In the genomic region with DNA sequence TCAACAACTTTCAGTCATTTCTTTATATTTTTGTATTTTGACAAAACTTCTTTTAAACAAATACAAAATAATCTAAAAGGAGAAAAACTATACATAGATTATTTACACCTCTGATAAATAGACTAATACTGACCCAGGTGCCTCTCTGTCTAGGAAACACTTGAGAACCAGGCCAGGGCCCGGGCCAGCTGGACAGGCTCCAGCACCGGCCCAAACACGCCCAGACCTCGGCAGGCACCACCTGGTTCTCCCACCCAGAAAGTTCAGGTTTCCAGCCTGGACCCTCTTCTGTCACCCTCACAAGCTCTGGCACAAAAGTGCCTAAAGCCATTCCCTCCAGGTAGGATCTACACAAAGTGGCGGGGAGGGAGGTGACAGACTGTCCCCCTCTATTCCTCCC, we compare ENCODE assay signal across 26 cellular contexts.
DNase-seq lines count a peak whose midpoint lies in the region; ATAC-seq and TF ChIP-seq lines count a peak whose summit lies in the region.
"Had no signal": no experiment of that assay in that cellular context is flagged by ENCODE, and none has a peak within 500 bp of the region (broad histone marks: within the 10 kb centered on the region; RNA-seq: fewer than 3 reads in every experiment).

No MANE protein-coding gene starts in this region.

- no peaks in the 10 kb centered on the region for H3K27me3 Mint-ChIP-seq in activated naive CD8-positive, alpha-beta T cell
- no peaks in the 10 kb centered on the region for H3K27me3 Mint-ChIP-seq in activated naive CD8-positive, alpha-beta T cell treated with anti-CD3 and anti-CD28 coated beads, Interleukin-2, amount 50 U/mL, for 24 hours
- H3K27me3 Mint-ChIP-seq in stimulated activated memory B cell treated with anti-CD40 and anti-IgM and Interleukin-4, amounts not matched to agents 10 μg/mL and 1 μg/mL and 100 μg/mL, for 72 hours, result no peaks in the 10 kb centered on the region

- H3K27ac ChIP-seq in RWPE2 (ENCODE audit: poor library complexity, severe bottlenecking), result peak overlapping the region; percentile 20
- H3K27ac ChIP-seq in lower lobe of right lung, result no peak overlapping the region
- H3K27ac ChIP-seq: esophagus squamous epithelium, gastroesophageal sphincter had no signal

- intact Hi-C loops in lower lobe of right lung (cut with DNase I), result no loop called here

- peaks cover 16% of the 10 kb centered on the region for H3K4me1 ChIP-seq in RWPE2 (ENCODE audit: insufficient read depth, poor library complexity, severe bottlenecking)
- no peaks in the 10 kb centered on the region for H3K4me1 ChIP-seq in lower lobe of right lung
- H3K4me1 ChIP-seq: gastroesophageal sphincter had no signal

- H3K36me3 ChIP-seq in RWPE2 (ENCODE audit: low read depth), result peaks cover 59% of the 10 kb centered on the region
- peaks cover 70% of the 10 kb centered on the region for H3K36me3 ChIP-seq in lower lobe of right lung

- H3K4me3 ChIP-seq in RWPE2 (ENCODE audit: severe bottlenecking) (no peak overlapping the region), lower lobe of right lung (no peak overlapping the region)
- H3K4me3 ChIP-seq: BLaER1 treated with 17β-estradiol and CSF1 and Interleukin-3, amounts not matched to agents 10 nM and 100 nM; esophagus squamous epithelium; gastroesophageal sphincter; skin epidermis; suprapubic skin had no signal

- DNase-seq in activated naive CD8-positive, alpha-beta T cell treated with anti-CD3 and anti-CD28 coated beads, Interleukin-2, amount 50 U/mL, for 24 hours, result no peak
- DNase-seq in RWPE2 (ENCODE audit: low spot score) (no peak), lower lobe of right lung (no peak), NCI-H1417 treated with DMSO at 0.1 percent for 48 hours (lab: John Stamatoyannopoulos, UW) (no peak)
- no peak for DNase-seq in activated CD4-positive, CD25-positive, alpha-beta regulatory T cell treated with anti-CD3 and anti-CD28 coated beads, Interleukin-2, amount 50 U/mL, for 72 hours
- DNase-seq: ACHN; activated CD4-positive, alpha-beta T cell treated with anti-CD3 and anti-CD28 coated beads, Interleukin-2, amount 50 U/mL, for 1 hour; activated CD8-positive, alpha-beta memory T cell treated with anti-CD3 and anti-CD28 coated beads, Interleukin-2, amount 50 U/mL, for 4 hours; amniotic stem cell; Caco-2; esophagus squamous epithelium; hypothalamus; Karpas-422; MV-4-11; NCI-H187 treated with DMSO at 0.1 percent for 48 hours; NCI-H69; RPMI8226; stimulated activated CD4-positive, alpha-beta T cell treated with anti-CD3 and anti-CD28 coated beads, Interleukin-2, amount 100 ng/mL, for 24 hours had no signal

- peaks cover 3% of the 10 kb centered on the region for H3K36me3 Mint-ChIP-seq in activated naive CD8-positive, alpha-beta T cell
- H3K36me3 Mint-ChIP-seq in activated naive CD8-positive, alpha-beta T cell treated with anti-CD3 and anti-CD28 coated beads, Interleukin-2, amount 50 U/mL, for 24 hours (ENCODE audit: low read depth), result peaks cover 13% of the 10 kb centered on the region
- peaks cover 91% of the 10 kb centered on the region for H3K36me3 Mint-ChIP-seq in stimulated activated memory B cell treated with anti-CD40 and anti-IgM and Interleukin-4, amounts not matched to agents 10 μg/mL and 1 μg/mL and 100 μg/mL, for 72 hours

- no peaks in the 10 kb centered on the region for H3K4me1 Mint-ChIP-seq in activated naive CD8-positive, alpha-beta T cell (ENCODE audit: low read depth)
- peaks cover 4% of the 10 kb centered on the region for H3K4me1 Mint-ChIP-seq in activated naive CD8-positive, alpha-beta T cell treated with anti-CD3 and anti-CD28 coated beads, Interleukin-2, amount 50 U/mL, for 24 hours
- peaks cover 19% of the 10 kb centered on the region for H3K4me1 Mint-ChIP-seq in stimulated activated memory B cell treated with anti-CD40 and anti-IgM and Interleukin-4, amounts not matched to agents 10 μg/mL and 1 μg/mL and 100 μg/mL, for 72 hours

- H3K9me3 Mint-ChIP-seq in activated naive CD8-positive, alpha-beta T cell (ENCODE audit: low read depth), result no peaks in the 10 kb centered on the region
- H3K9me3 Mint-ChIP-seq in activated naive CD8-positive, alpha-beta T cell treated with anti-CD3 and anti-CD28 coated beads, Interleukin-2, amount 50 U/mL, for 24 hours, result no peaks in the 10 kb centered on the region
- H3K9me3 Mint-ChIP-seq in stimulated activated memory B cell treated with anti-CD40 and anti-IgM and Interleukin-4, amounts not matched to agents 10 μg/mL and 1 μg/mL and 100 μg/mL, for 72 hours, result no peaks in the 10 kb centered on the region

- no peaks in the 10 kb centered on the region for H3K9me3 ChIP-seq in RWPE2 (ENCODE audit: severe bottlenecking)
- H3K9me3 ChIP-seq in lower lobe of right lung, result no peaks in the 10 kb centered on the region
- H3K9me3 ChIP-seq: BLaER1 treated with 17β-estradiol and CSF1 and Interleukin-3, amounts not matched to agents 10 nM and 100 nM; Caco-2; esophagus squamous epithelium; gastroesophageal sphincter; SK-N-SH; suprapubic skin had no signal

- no peak for TF ChIP-seq CTCF in RWPE2 (IDR thresholded peaks at IDR 0.05; ENCODE audit: poor library complexity, severe bottlenecking)
- no peak for TF ChIP-seq CTCF in lower lobe of right lung (IDR thresholded peaks at IDR 0.05)

- peak overlapping the region; percentile 54 for H3K27ac Mint-ChIP-seq in activated naive CD8-positive, alpha-beta T cell
- no peak overlapping the region for H3K27ac Mint-ChIP-seq in activated naive CD8-positive, alpha-beta T cell treated with anti-CD3 and anti-CD28 coated beads, Interleukin-2, amount 50 U/mL, for 24 hours
- H3K27ac Mint-ChIP-seq in stimulated activated memory B cell treated with anti-CD40 and anti-IgM and Interleukin-4, amounts not matched to agents 10 μg/mL and 1 μg/mL and 100 μg/mL, for 72 hours, result peak overlapping the region; percentile 3

- H3K27me3 ChIP-seq in RWPE2 (ENCODE audit: insufficient read depth, poor library complexity, severe bottlenecking) (no peaks in the 10 kb centered on the region), lower lobe of right lung (ENCODE audit: low read depth) (no peaks in the 10 kb centered on the region)
- H3K27me3 ChIP-seq: BLaER1 treated with 17β-estradiol and CSF1 and Interleukin-3, amounts not matched to agents 10 nM and 100 nM; esophagus squamous epithelium; gastroesophageal sphincter; suprapubic skin had no signal

- ATAC-seq in activated naive CD8-positive, alpha-beta T cell treated with anti-CD3 and anti-CD28 coated beads, Interleukin-2, amount 50 U/mL, for 24 hours, result no peak
- no peak for ATAC-seq in RWPE2 (ENCODE audit: low read depth)
- peak; percentile 10 to 39 for ATAC-seq in lower lobe of right lung
- no peak for ATAC-seq in stimulated activated memory B cell treated with anti-CD40 and anti-IgM and Interleukin-4, amounts not matched to agents 10 μg/mL and 1 μg/mL and 100 μg/mL, for 72 hours
- no peak for ATAC-seq in GM18502 (IDR thresholded peaks at IDR 0.05; ENCODE audit: poor library complexity, unreplicated experiment)
- ATAC-seq: gastroesophageal sphincter had no signal

- no peak overlapping the region for H3K4me3 Mint-ChIP-seq in activated naive CD8-positive, alpha-beta T cell
- H3K4me3 Mint-ChIP-seq in activated naive CD8-positive, alpha-beta T cell treated with anti-CD3 and anti-CD28 coated beads, Interleukin-2, amount 50 U/mL, for 24 hours, result no peak overlapping the region
- H3K4me3 Mint-ChIP-seq in stimulated activated memory B cell treated with anti-CD40 and anti-IgM and Interleukin-4, amounts not matched to agents 10 μg/mL and 1 μg/mL and 100 μg/mL, for 72 hours, result no peak overlapping the region

Comparison
In these comparisons a context has a peak if more than half of its experiments do, and no peak if none do; other contexts are left out.
1. ATAC-seq: peak in lower lobe of right lung (2 of 2); none in activated naive CD8-positive, alpha-beta T cell treated with anti-CD3 and anti-CD28 coated beads, Interleukin-2, amount 50 U/mL, for 24 hours (single experiment), RWPE2 (single experiment), stimulated activated memory B cell treated with anti-CD40 and anti-IgM and Interleukin-4, amounts not matched to agents 10 μg/mL and 1 μg/mL and 100 μg/mL, for 72 hours (single experiment) and GM18502 (single experiment).